Comparison of ENCODE assay signal across 2 cellular contexts in the genomic region with DNA sequence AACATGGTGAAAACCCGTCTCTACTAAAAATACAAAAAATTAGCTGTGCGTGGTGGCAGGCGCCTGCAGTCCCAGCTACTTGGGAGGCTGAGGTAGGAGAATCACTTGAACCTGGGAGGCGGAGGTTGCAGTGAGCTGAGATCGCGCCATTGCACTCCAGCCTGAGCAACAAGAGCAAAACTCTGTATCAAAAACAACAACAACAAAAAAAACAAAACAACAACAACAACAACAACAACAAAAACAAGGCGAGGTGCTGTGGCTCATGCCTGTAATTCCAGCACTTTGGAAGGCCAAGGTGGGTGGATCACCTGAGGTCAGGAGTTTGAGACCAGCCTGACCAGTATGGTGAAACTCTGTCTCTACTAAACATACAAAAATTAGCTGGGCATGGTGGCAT.
TF ChIP-seq lines count a peak whose summit lies in the region.
"Not testable (repeated sequence)": the region's sequence is repeated elsewhere in the genome, so short reads cannot be mapped to it uniquely, and the experiment has no call there.

No MANE protein-coding gene starts in this region.

TF ChIP-seq in HEK293, 187 proteins besides CTCF, POLR2A, EP300 and RAD21:
- TF ChIP-seq ZNF2 (tag by site-specific recombination; IDR thresholded peaks at IDR 0.05) = 0 out of 2 replicates have a peak, but pooled peaks have one; percentile 53
TF ChIP-seq in HEK293: peak in this region for 1; not testable (repeated sequence) for 186.

TF ChIP-seq in HepG2, 621 proteins besides CTCF, POLR2A, EP300 and RAD21:
- peak; percentile 52; the same call in 1 of the 2 replicates for TF ChIP-seq FOXP1 (IDR thresholded peaks at IDR 0.05)
- not testable (repeated sequence) for TF ChIP-seq FOXP1 (CRISPR knock-in tag; IDR thresholded peaks at IDR 0.05)
